ENCODE assay signal across 32 cellular contexts in genomic region chr11:65394125-65394536, GRCh38. TPM values are rescaled to one million over a fixed set of nuclear protein-coding genes. Genes with fewer than 3 reads are reported as not detected.
"Had no signal": no experiment of that assay in that cellular context is flagged by ENCODE, and none has a peak within 500 bp of the region (broad histone marks: within the 10 kb centered on the region; RNA-seq: fewer than 3 reads in every experiment).

No MANE protein-coding gene starts in this region.

- H3K9me3 Mint-ChIP-seq: activated CD4-positive, alpha-beta memory T cell treated with anti-CD3 and anti-CD28 coated beads for 36 hours; activated naive CD4-positive, alpha-beta T cell treated with anti-CD3 and anti-CD28 coated beads for 36 hours; activated naive CD4-positive, alpha-beta T cell treated with anti-CD3 and anti-CD28 coated beads, Interleukin-2, amount 50 U/mL, for 72 hours; activated T-cell treated with anti-CD3 and anti-CD28 coated beads, Interleukin-2, amount 50 U/mL, for 4 hours; activated T-helper 1 cell treated with anti-CD3 and anti-CD28 coated beads, Interleukin-12 subunit alpha, Interleukin-12 subunit beta, Interleukin-2, Interleukin-4 antibody, amounts not matched to agents 30 ng/mL and 10 ng/mL and 1 ng/mL, durations not matched to agents 14 hours and 24 hours and 36 hours; WTC11 had no signal

- H3K27me3 Mint-ChIP-seq: activated CD4-positive, alpha-beta memory T cell treated with anti-CD3 and anti-CD28 coated beads for 36 hours; activated CD4-positive, alpha-beta T cell treated with anti-CD3 and anti-CD28 coated beads for 36 hours had no signal

- H3K36me3 ChIP-seq: breast epithelium had no signal

- H3K4me3 ChIP-seq: adrenal gland, body of pancreas, breast epithelium had no signal

- FAIRE-seq: astrocyte, RCC 7860 had no signal

- H3K4me3 Mint-ChIP-seq: activated CD4-positive, alpha-beta memory T cell treated with anti-CD3 and anti-CD28 coated beads for 36 hours; activated CD4-positive, alpha-beta T cell treated with anti-CD3 and anti-CD28 coated beads for 36 hours; activated naive CD4-positive, alpha-beta T cell treated with anti-CD3 and anti-CD28 coated beads for 36 hours; activated T-cell treated with anti-CD3 and anti-CD28 coated beads, Interleukin-2, amount 50 U/mL, for 4 hours; activated T-helper 1 cell treated with anti-CD3 and anti-CD28 coated beads, Interleukin-12 subunit alpha, Interleukin-12 subunit beta, Interleukin-2, Interleukin-4 antibody, amounts not matched to agents 30 ng/mL and 10 ng/mL and 1 ng/mL, durations not matched to agents 14 hours and 24 hours and 36 hours; WTC11 had no signal

- H3K9me3 ChIP-seq: adrenal gland, body of pancreas, breast epithelium had no signal

- H3K27me3 ChIP-seq: adrenal gland, body of pancreas, breast epithelium had no signal

- H3K27ac Mint-ChIP-seq: activated CD4-positive, alpha-beta memory T cell treated with anti-CD3 and anti-CD28 coated beads for 36 hours; activated CD4-positive, alpha-beta T cell treated with anti-CD3 and anti-CD28 coated beads for 36 hours; activated naive CD4-positive, alpha-beta T cell treated with anti-CD3 and anti-CD28 coated beads for 36 hours; activated naive CD4-positive, alpha-beta T cell treated with anti-CD3 and anti-CD28 coated beads, Interleukin-2, amount 50 U/mL, for 72 hours; activated T-helper 1 cell treated with anti-CD3 and anti-CD28 coated beads, Interleukin-12 subunit alpha, Interleukin-12 subunit beta, Interleukin-2, Interleukin-4 antibody, amounts not matched to agents 30 ng/mL and 10 ng/mL and 1 ng/mL, durations not matched to agents 14 hours and 24 hours and 36 hours; WTC11 had no signal

- DNase-seq: activated CD4-positive, alpha-beta memory T cell treated with anti-CD3 and anti-CD28 coated beads for 36 hours; activated CD4-positive, alpha-beta T cell treated with anti-CD3 and anti-CD28 coated beads for 36 hours; activated CD4-positive, alpha-beta T cell treated with anti-CD3 and anti-CD28 coated beads, Interleukin-2, amount 50 U/mL, for 1 hour; activated CD8-positive, alpha-beta memory T cell treated with anti-CD3 and anti-CD28 coated beads, Interleukin-2, amount 50 U/mL, for 4 hours; activated gamma-delta T cell treated with Interleukin-2 at 50 U/mL for 16 hours; activated naive CD4-positive, alpha-beta T cell treated with anti-CD3 and anti-CD28 coated beads for 36 hours; activated T-cell treated with anti-CD3 and anti-CD28 coated beads for 4 hours; activated T-cell treated with anti-CD3 and anti-CD28 coated beads, Interleukin-2, amount 50 U/mL, for 4 hours; body of pancreas; MM.1S; MV-4-11; NCI-H1092; NCI-H1436 treated with DMSO at 0.1 percent for 48 hours; NCI-H1694 treated with DMSO at 0.1 percent for 48 hours; NCI-H2029; NCI-H2171; NCI-H510A; NCI-H526; NCI-H748 treated with DMSO at 0.1 percent for 48 hours; NK-92 treated with Interleukin-12 subunit alpha and Interleukin-12 subunit beta, amount 100 ng/mL, for 24 hours; PC-3; SIG-M5; T1000 had no signal

- H3K27ac ChIP-seq: adrenal gland, body of pancreas, breast epithelium had no signal

- ATAC-seq: activated CD4-positive, alpha-beta T cell treated with anti-CD3 and anti-CD28 coated beads for 36 hours; activated CD4-positive, CD25-positive, alpha-beta regulatory T cell treated with anti-CD3 and anti-CD28 coated beads, Interleukin-2, amount 50 U/mL, for 24 hours; activated naive CD4-positive, alpha-beta T cell treated with anti-CD3 and anti-CD28 coated beads, Interleukin-2, amount 50 U/mL, for 72 hours; activated T-cell treated with anti-CD3 and anti-CD28 coated beads, Interleukin-2, amount 50 U/mL, for 4 hours; body of pancreas; PC-3; WTC11 had no signal

RNA-seq across cellular contexts. Expression of gene TIGD3, which starts 39.6 kb away (rescaled TPM):
- total RNA-seq: body of pancreas, cardiac septum had no signal
